Comparison of ENCODE assay signal across 26 cellular contexts in genomic region chr3:35616346-35616745, GRCh38. TPM values are rescaled to one million over a fixed set of nuclear protein-coding genes. Genes with fewer than 3 reads are reported as not detected.
"Had no signal": no experiment of that assay in that cellular context is flagged by ENCODE, and none has a peak within 500 bp of the region (broad histone marks: within the 10 kb centered on the region; RNA-seq: fewer than 3 reads in every experiment).

No MANE protein-coding gene starts in this region.

- H3K9me3 ChIP-seq: esophagus squamous epithelium, neutrophil, upper lobe of left lung had no signal

- H3K36me3 ChIP-seq: esophagus squamous epithelium, heart right ventricle, neutrophil, upper lobe of left lung had no signal

- H3K4me3 ChIP-seq: esophagus squamous epithelium, heart right ventricle, upper lobe of left lung had no signal

- H3K27ac ChIP-seq: esophagus squamous epithelium, heart right ventricle, neutrophil, upper lobe of left lung had no signal

- H3K27me3 ChIP-seq: esophagus squamous epithelium, heart right ventricle, neutrophil, upper lobe of left lung had no signal

- FAIRE-seq: bronchial epithelial cell, colon had no signal

- H3K4me1 ChIP-seq: esophagus squamous epithelium, heart right ventricle, upper lobe of left lung had no signal

- DNase-seq: activated CD4-positive, alpha-beta T cell treated with anti-CD3 and anti-CD28 coated beads for 1 hour; activated CD4-positive, alpha-beta T cell treated with anti-CD3 and anti-CD28 coated beads, Interleukin-2, amount 50 U/mL, for 1 hour; activated CD8-positive, alpha-beta T cell treated with anti-CD3 and anti-CD28 coated beads for 36 hours; activated naive CD4-positive, alpha-beta T cell; activated T-cell treated with anti-CD3 and anti-CD28 coated beads, Interleukin-2, amount 50 U/mL, for 4 hours; dermis blood vessel endothelial cell; effector CD4-positive, alpha-beta T cell; esophagus squamous epithelium; foreskin melanocyte; heart right ventricle; left ventricle myocardium superior; naive B cell; nephron progenitor cell; small intestine; stimulated activated CD4-positive, alpha-beta T cell treated with anti-CD3 and anti-CD28 coated beads, Interleukin-4, amount 100 ng/mL, for 24 hours; stimulated activated naive CD8-positive, alpha-beta T cell treated with anti-CD3 and anti-CD28 coated beads, Interleukin-15, amount 100 ng/mL, for 72 hours; substantia nigra; T-helper 17 cell; upper lobe of left lung had no signal

RNA-seq across cellular contexts. Expression of gene ARPP21, which starts 23.0 kb away (rescaled TPM):
- total RNA-seq: activated CD8-positive, alpha-beta T cell treated with anti-CD3 and anti-CD28 coated beads for 36 hours; activated naive CD4-positive, alpha-beta T cell treated with anti-CD3 and anti-CD28 coated beads, Interleukin-2, amount 50 U/mL, for 72 hours; activated T-cell treated with anti-CD3 and anti-CD28 coated beads, Interleukin-2, amount 50 U/mL, for 4 hours; bronchial epithelial cell; dermis blood vessel endothelial cell; esophagus squamous epithelium; glomerular endothelial cell; heart right ventricle; left ventricle myocardium superior; lung microvascular endothelial cell; posterior vena cava; T-helper 17 cell; upper lobe of left lung had no signal
